In the genomic region with DNA sequence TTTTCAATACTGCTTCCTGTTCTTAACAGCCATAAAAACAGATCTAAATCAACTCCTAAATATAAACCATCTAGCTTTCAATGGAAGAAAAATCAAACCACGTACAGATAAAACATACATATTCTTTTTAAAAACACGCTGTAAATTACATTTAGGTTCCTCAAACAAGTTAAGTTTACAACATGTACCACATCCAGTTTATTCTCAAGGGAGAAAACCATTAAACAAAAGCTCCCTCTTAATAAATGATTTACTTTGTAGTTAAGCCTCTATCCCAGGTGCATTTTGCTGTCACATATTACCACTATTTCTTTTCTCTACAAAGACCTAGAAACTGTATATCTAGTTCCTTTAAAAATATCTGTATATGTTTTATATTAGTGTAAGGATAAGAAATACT, we compare ENCODE assay signal across 1 cellular context.
TF ChIP-seq lines count a peak whose summit lies in the region.

No MANE protein-coding gene starts in this region.

TF ChIP-seq in GM23338, 12 proteins besides CTCF, POLR2A, EP300 and RAD21 (continued from another document):
- TF ChIP-seq, protein P1, sequence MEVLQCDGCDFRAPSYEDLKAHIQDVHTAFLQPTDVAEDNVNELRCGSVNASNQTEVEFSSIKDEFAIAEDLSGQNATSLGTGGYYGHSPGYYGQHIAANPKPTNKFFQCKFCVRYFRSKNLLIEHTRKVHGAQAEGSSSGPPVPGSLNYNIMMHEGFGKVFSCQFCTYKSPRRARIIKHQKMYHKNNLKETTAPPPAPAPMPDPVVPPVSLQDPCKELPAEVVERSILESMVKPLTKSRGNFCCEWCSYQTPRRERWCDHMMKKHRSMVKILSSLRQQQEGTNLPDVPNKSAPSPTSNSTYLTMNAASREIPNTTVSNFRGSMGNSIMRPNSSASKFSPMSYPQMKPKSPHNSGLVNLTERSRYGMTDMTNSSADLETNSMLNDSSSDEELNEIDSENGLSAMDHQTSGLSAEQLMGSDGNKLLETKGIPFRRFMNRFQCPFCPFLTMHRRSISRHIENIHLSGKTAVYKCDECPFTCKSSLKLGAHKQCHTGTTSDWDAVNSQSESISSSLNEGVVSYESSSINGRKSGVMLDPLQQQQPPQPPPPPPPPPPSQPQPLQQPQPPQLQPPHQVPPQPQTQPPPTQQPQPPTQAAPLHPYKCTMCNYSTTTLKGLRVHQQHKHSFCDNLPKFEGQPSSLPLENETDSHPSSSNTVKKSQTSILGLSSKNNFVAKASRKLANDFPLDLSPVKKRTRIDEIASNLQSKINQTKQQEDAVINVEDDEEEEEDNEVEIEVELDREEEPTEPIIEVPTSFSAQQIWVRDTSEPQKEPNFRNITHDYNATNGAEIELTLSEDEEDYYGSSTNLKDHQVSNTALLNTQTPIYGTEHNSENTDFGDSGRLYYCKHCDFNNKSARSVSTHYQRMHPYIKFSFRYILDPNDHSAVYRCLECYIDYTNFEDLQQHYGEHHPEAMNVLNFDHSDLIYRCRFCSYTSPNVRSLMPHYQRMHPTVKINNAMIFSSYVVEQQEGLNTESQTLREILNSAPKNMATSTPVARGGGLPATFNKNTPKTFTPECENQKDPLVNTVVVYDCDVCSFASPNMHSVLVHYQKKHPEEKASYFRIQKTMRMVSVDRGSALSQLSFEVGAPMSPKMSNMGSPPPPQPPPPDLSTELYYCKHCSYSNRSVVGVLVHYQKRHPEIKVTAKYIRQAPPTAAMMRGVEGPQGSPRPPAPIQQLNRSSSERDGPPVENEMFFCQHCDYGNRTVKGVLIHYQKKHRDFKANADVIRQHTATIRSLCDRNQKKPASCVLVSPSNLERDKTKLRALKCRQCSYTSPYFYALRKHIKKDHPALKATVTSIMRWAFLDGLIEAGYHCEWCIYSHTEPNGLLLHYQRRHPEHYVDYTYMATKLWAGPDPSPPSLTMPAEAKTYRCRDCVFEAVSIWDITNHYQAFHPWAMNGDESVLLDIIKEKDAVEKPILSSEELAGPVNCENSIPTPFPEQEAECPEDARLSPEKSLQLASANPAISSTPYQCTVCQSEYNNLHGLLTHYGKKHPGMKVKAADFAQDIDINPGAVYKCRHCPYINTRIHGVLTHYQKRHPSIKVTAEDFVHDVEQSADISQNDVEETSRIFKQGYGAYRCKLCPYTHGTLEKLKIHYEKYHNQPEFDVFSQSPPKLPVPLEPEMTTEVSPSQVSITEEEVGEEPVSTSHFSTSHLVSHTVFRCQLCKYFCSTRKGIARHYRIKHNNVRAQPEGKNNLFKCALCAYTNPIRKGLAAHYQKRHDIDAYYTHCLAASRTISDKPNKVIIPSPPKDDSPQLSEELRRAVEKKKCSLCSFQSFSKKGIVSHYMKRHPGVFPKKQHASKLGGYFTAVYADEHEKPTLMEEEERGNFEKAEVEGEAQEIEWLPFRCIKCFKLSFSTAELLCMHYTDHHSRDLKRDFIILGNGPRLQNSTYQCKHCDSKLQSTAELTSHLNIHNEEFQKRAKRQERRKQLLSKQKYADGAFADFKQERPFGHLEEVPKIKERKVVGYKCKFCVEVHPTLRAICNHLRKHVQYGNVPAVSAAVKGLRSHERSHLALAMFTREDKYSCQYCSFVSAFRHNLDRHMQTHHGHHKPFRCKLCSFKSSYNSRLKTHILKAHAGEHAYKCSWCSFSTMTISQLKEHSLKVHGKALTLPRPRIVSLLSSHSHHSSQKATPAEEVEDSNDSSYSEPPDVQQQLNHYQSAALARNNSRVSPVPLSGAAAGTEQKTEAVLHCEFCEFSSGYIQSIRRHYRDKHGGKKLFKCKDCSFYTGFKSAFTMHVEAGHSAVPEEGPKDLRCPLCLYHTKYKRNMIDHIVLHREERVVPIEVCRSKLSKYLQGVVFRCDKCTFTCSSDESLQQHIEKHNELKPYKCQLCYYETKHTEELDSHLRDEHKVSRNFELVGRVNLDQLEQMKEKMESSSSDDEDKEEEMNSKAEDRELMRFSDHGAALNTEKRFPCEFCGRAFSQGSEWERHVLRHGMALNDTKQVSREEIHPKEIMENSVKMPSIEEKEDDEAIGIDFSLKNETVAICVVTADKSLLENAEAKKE (CRISPR knock-in tag; IDR thresholded peaks at IDR 0.05): no peak
- TF ChIP-seq STAT1 (IDR thresholded peaks at IDR 0.05; ENCODE audit: unreplicated experiment) (no peak), POLR2AphosphoS5 (IDR thresholded peaks at IDR 0.05; ENCODE audit: low read depth) (no peak), EZH2phosphoT487 (IDR thresholded peaks at IDR 0.05; ENCODE audit: unreplicated experiment) (no peak), JUNB (IDR thresholded peaks at IDR 0.05; ENCODE audit: unreplicated experiment) (no peak)
